In genomic region chr19:29858000-29858596, GRCh38 we compare ENCODE assay signal across 8 cellular contexts. TPM values are rescaled to one million over a fixed set of nuclear protein-coding genes. Genes with fewer than 3 reads are reported as not detected.
DNase-seq lines count a peak whose midpoint lies in the region; ATAC-seq, FAIRE-seq and TF ChIP-seq lines count a peak whose summit lies in the region.

No MANE protein-coding gene starts in this region.

- 1% methylated on average over 6 of the region's 9 CpGs for WGBS in HepG2 (ENCODE audit: low lambda C conversion rate)

- ATAC-seq in HepG2: peak; percentile 90
- no peak for ATAC-seq in GM21576 (IDR thresholded peaks at IDR 0.05; ENCODE audit: unreplicated experiment)

- FAIRE-seq in HepG2 (lab: Jason Lieb, UNC): no peak

- H3K9ac ChIP-seq in HepG2 (ENCODE audit: insufficient read depth, low read depth, low read length): no peak overlapping the region

- H3K4me3 ChIP-seq in ascending aorta: no peak overlapping the region
- H3K4me3 ChIP-seq in HepG2 (replicated peaks in 1 of 3; ENCODE audit: insufficient read depth in 1 of 3, low read depth in 2 of 3, low read length in 3 of 3): no peak overlapping the region

- TF ChIP-seq RAD21 in HepG2 (CRISPR knock-in tag; IDR thresholded peaks at IDR 0.05): peak; percentile 34; the same call in 1 of the 2 replicates

- TF ChIP-seq EP300 in HepG2 (IDR thresholded peaks at IDR 0.05; ENCODE audit: low read depth in 2 of 2, low read length in 2 of 2): no peak
- no peak for TF ChIP-seq EP300 in HepG2 (CRISPR knock-in tag; IDR thresholded peaks at IDR 0.05; ENCODE audit: borderline replicate concordance)

- intact Hi-C loops in ascending aorta (cut with DNase I) (no loop called here), HepG2 (cut with micrococcal nuclease; ENCODE audit: unreplicated experiment) (no loop called here)

- BruUV-seq in HepG2 (replicated peaks; lab: Mats Ljungman, UMichigan): no TSS peak

- peak; percentile 22 for DNase-seq in NCI-H2107 treated with DMSO at 0.1 percent for 48 hours (lab: John Stamatoyannopoulos, UW; ENCODE audit: unreplicated experiment)
- no peak for DNase-seq in NCI-H2107 (lab: John Stamatoyannopoulos, UW)
- peak; percentile 16 for DNase-seq in NCI-H345 treated with DMSO at 0.1 percent for 48 hours (lab: John Stamatoyannopoulos, UW; ENCODE audit: unreplicated experiment)
- no peak for DNase-seq in ascending aorta (ENCODE audit: low spot score in 2 of 2)
- no peak for DNase-seq in HepG2 (ENCODE audit: low spot score)
- no peak for DNase-seq in putamen (ENCODE audit: low spot score)
- no peak for DNase-seq in central memory CD4-positive, alpha-beta T cell

- CTCF ChIA-PET in HepG2 (lab: Yijun Ruan, JAX; ENCODE audit: low intra/inter-chr PET ratio, low total read pairs): no interaction called here

- no peaks in the 10 kb centered on the region for H3K4me1 ChIP-seq in ascending aorta
- H3K4me1 ChIP-seq in HepG2 (ENCODE audit: insufficient read depth, low read length): no peaks in the 10 kb centered on the region

- H2AFZ ChIP-seq in HepG2 (ENCODE audit: low read length): no peak overlapping the region

- H3K9me3 ChIP-seq in ascending aorta (no peaks in the 10 kb centered on the region), HepG2 (ENCODE audit: low read length) (no peaks in the 10 kb centered on the region)

- H3K4me2 ChIP-seq in HepG2 (ENCODE audit: low read depth, low read length): no peak overlapping the region

- POLR2A ChIA-PET in HepG2 (lab: Yijun Ruan, JAX): no interaction called here

- in situ Hi-C loops in HepG2 (cut with HindIII; ENCODE audit: extremely low pct_ligation_motif_present, low pct_unique_long_range_greater_than_20kb): no loop called here

- no peak for TF ChIP-seq POLR2A in HepG2 (IDR thresholded peaks at IDR 0.05; ENCODE audit: insufficient read depth in 1 of 2, low read depth in 2 of 2, low read length in 2 of 2)

- TF ChIP-seq CTCF in ascending aorta (IDR thresholded peaks at IDR 0.05): peak in 2 of 3 experiments; percentile 19 to 24
- TF ChIP-seq CTCF in HepG2 (CRISPR knock-in tag; IDR thresholded peaks at IDR 0.05): peak; percentile 82

- no peaks in the 10 kb centered on the region for H3K36me3 ChIP-seq in ascending aorta
- H3K36me3 ChIP-seq in HepG2 (replicated peaks in 1 of 2; ENCODE audit: control insufficient read depth in 1 of 2, insufficient read depth in 2 of 2, low read length in 2 of 2): no peaks in the 10 kb centered on the region

- H3K79me2 ChIP-seq in HepG2 (ENCODE audit: insufficient read depth, low read length): no peaks in the 10 kb centered on the region

- H3K27me3 ChIP-seq in ascending aorta (no peaks in the 10 kb centered on the region), HepG2 (ENCODE audit: control insufficient read depth in 1 of 2, insufficient read depth in 2 of 2, low read length in 2 of 2) (peaks cover 0 to 5% of the 10 kb centered on the region in 2 experiments; a peak in 3 of 5 replicates)

- no peak overlapping the region for H3K27ac ChIP-seq in ascending aorta
- no peak overlapping the region for H3K27ac ChIP-seq in HepG2 (ENCODE audit: extremely low read length, insufficient read depth, low read length)

- H4K20me1 ChIP-seq in HepG2 (ENCODE audit: insufficient read depth, low read length): no peaks in the 10 kb centered on the region

TF ChIP-seq in HepG2, 621 proteins besides CTCF, POLR2A, EP300 and RAD21:
- no peak for TF ChIP-seq DNMT3B (CRISPR knock-in tag; conservative IDR thresholded peaks at IDR 0.05)
- peak; percentile 50; the same call in 1 of the 2 replicates for TF ChIP-seq PATZ1 (CRISPR knock-in tag; IDR thresholded peaks at IDR 0.05)
- 0 out of 2 replicates have a peak, but pooled peaks have one; percentile 27 for TF ChIP-seq ZNF550 (CRISPR knock-in tag; IDR thresholded peaks at IDR 0.05; ENCODE audit: borderline replicate concordance)
- peak; percentile 45 for TF ChIP-seq STAG1 (CRISPR knock-in tag; IDR thresholded peaks at IDR 0.05)
- TF ChIP-seq TEAD3 (CRISPR knock-in tag; optimal IDR thresholded peaks at IDR 0.05; ENCODE audit: borderline replicate concordance): peak; percentile 27
- no peak for TF ChIP-seq ZNF629 (CRISPR knock-in tag; conservative IDR thresholded peaks at IDR 0.05)
- TF ChIP-seq SMC3 (IDR thresholded peaks at IDR 0.05; ENCODE audit: low read length): peak; percentile 33; the same call in 1 of the 2 replicates
- no peak for TF ChIP-seq ZNF883 (CRISPR knock-in tag; IDR thresholded peaks at IDR 0.05; ENCODE audit: not compliant biosample characterization)
- TF ChIP-seq RBM22 (optimal IDR thresholded peaks at IDR 0.05; ENCODE audit: low read length): no peak
- TF ChIP-seq STAT5B (CRISPR knock-in tag; IDR thresholded peaks at IDR 0.05): no peak
- no peak for TF ChIP-seq SMYD3 (CRISPR knock-in tag; IDR thresholded peaks at IDR 0.05)
- TF ChIP-seq XRCC5 (optimal IDR thresholded peaks at IDR 0.05; ENCODE audit: low read length): peak; percentile 58
- TF ChIP-seq TEAD2 (CRISPR knock-in tag; IDR thresholded peaks at IDR 0.05): no peak
TF ChIP-seq in HepG2: peak in this region for 6.

RNA-seq across cellular contexts. Expression of gene CCNE1, which starts 46.3 kb away (rescaled TPM):
- total RNA-seq in ascending aorta (not detected), HepG2 (2016; rRNA removed; fragmentation: Illumina TruSeq; extraction: Trizol) (46.9 and 50.6 TPM in 2 replicates)
- 38.2 and 42.8 TPM in 2 replicates for total RNA-seq in HepG2 (2016; cell fraction: cytosol; rRNA removed; fragmentation: Illumina TruSeq; extraction: Trizol; ENCODE audit: low read depth)
- total RNA-seq in HepG2 (2016; cell fraction: insoluble cytoplasmic fraction; rRNA removed; fragmentation: Illumina TruSeq; extraction: Trizol): 46.5 and 48.3 TPM in 2 replicates
- 68.3 and 74.7 TPM in 2 replicates for total RNA-seq in HepG2 (2016; cell fraction: membrane; rRNA removed; fragmentation: Illumina TruSeq; extraction: Trizol)
- 25.8 and 26.1 TPM in 2 replicates for total RNA-seq in HepG2 (2016; cell fraction: nucleus; rRNA removed; fragmentation: Illumina TruSeq; extraction: Trizol)
- 12.4 and 16.0 TPM in 2 replicates for polyA plus RNA-seq in HepG2 (2011; rRNA removed)
- 13.7 and 13.8 TPM in 2 replicates for polyA plus RNA-seq in HepG2 (2011; cell fraction: cytosol; rRNA removed)
- 12.6 and 14.9 TPM in 2 replicates for polyA plus RNA-seq in HepG2 (2011; cell fraction: nucleus; rRNA removed)
- polyA plus RNA-seq in HepG2 (2012): 9.4 and 15.3 TPM in 2 replicates
- polyA plus RNA-seq in HepG2 (2016; cell fraction: cytosol; fragmentation: Illumina TruSeq; extraction: Trizol; ENCODE audit: low read depth): 41.9 and 55.0 TPM in 2 replicates
- polyA plus RNA-seq in HepG2 (2016; cell fraction: insoluble cytoplasmic fraction; fragmentation: Illumina TruSeq; extraction: Trizol; ENCODE audit: low read depth): 48.2 and 54.2 TPM in 2 replicates
- 56.6 and 66.9 TPM in 2 replicates for polyA plus RNA-seq in HepG2 (2016; cell fraction: membrane; fragmentation: Illumina TruSeq; extraction: Trizol; ENCODE audit: low read depth)
- 46.3 and 47.1 TPM in 2 replicates for polyA plus RNA-seq in HepG2 (2016; cell fraction: nucleus; fragmentation: Illumina TruSeq; extraction: Trizol; ENCODE audit: insufficient read depth, low read depth)
- 11.3 and 13.3 TPM in 2 replicates for polyA minus RNA-seq in HepG2 (2011; rRNA and poly(A)+ RNA removed; ENCODE audit: low replicate concordance)
- 6.7 and 7.8 TPM in 2 replicates for polyA minus RNA-seq in HepG2 (2011; cell fraction: cytosol; rRNA and poly(A)+ RNA removed)
- 8.7 and 9.8 TPM in 2 replicates for polyA minus RNA-seq in HepG2 (2011; cell fraction: nucleus; rRNA and poly(A)+ RNA removed)

Comparison
In these comparisons a context has a peak if more than half of its experiments do, and no peak if none do; other contexts are left out.
1. DNase-seq: peak in NCI-H2107 treated with DMSO at 0.1 percent for 48 hours (single experiment) and NCI-H345 treated with DMSO at 0.1 percent for 48 hours (single experiment); none in NCI-H2107 (single experiment), ascending aorta (0 of 2), HepG2 (single experiment), putamen (single experiment) and central memory CD4-positive, alpha-beta T cell (single experiment).
2. RNA of gene CCNE1, which starts 46.3 kb away (total RNA-seq): 25.8 to 74.7 TPM in HepG2; not detected in ascending aorta (single experiment); every median in the first group is over 10 times any median in the second.